Comparison of ENCODE assay signal across 26 cellular contexts in the genomic region with DNA sequence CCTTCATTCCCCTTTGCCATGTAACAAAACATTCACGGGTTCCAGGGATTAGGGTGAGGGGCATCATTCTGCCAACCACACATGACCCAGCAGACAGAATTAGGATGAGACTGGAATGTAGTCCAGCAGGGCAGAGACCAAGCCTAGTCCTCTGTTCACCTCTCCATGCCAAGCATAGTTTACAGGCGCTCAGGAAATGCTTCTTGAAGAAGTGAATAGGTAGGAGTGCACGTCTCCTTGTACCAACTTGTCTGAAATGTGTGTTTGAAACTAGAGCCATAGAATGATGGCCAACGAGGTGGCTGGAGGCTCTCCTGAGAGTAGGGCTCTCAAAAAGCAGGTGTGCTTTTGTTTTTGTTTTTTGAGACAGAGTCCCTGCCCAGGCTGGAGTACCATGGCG. TPM values are rescaled to one million over a fixed set of nuclear protein-coding genes. Genes with fewer than 3 reads are reported as not detected.
DNase-seq lines count a peak whose midpoint lies in the region; ATAC-seq, FAIRE-seq and TF ChIP-seq lines count a peak whose summit lies in the region.
"Had no signal": no experiment of that assay in that cellular context is flagged by ENCODE, and none has a peak within 500 bp of the region (broad histone marks: within the 10 kb centered on the region; RNA-seq: fewer than 3 reads in every experiment).

No MANE protein-coding gene starts in this region.

- CTCF ChIA-PET in mammary epithelial cell (lab: Charles Lee; ENCODE audit: low non-redundant PET) = no interaction called here
- CTCF ChIA-PET in PC-3 (lab: Charles Lee) = no interaction called here
- CTCF ChIA-PET in endothelial cell of umbilical vein (lab: Charles Lee) = interaction anchor here (0.6 to 1.5 kb wide), 2 partner anchors 8 to 927 kb away, joined by 3 to 6 read pairs; no protein-coding TSS in a partner anchor

- H3K4me2 ChIP-seq in mammary epithelial cell (ENCODE audit: insufficient read depth, low read depth, low read length) (no peak overlapping the region), PC-3 (ENCODE audit: low read length) (no peak overlapping the region), endothelial cell of umbilical vein (ENCODE audit: insufficient read depth, low read length) (no peak overlapping the region)
- H3K4me2 ChIP-seq: A549; BLaER1 treated with 17β-estradiol and CSF1 and Interleukin-3, amounts not matched to agents 10 nM and 100 nM had no signal

- no peak overlapping the region for H2AFZ ChIP-seq in mammary epithelial cell (ENCODE audit: low read depth, low read length)
- no peak overlapping the region for H2AFZ ChIP-seq in PC-3 (ENCODE audit: low read length)
- no peak overlapping the region for H2AFZ ChIP-seq in endothelial cell of umbilical vein (ENCODE audit: low read depth, low read length)
- H2AFZ ChIP-seq: GM23248 had no signal

- no peaks in the 10 kb centered on the region for H3K9me1 ChIP-seq in endothelial cell of umbilical vein (replicated peaks; ENCODE audit: control insufficient read depth, extremely low read depth, insufficient read depth, low read length)

- POLR2A ChIA-PET in PC-3 (lab: Charles Lee; ENCODE audit: unreplicated experiment) = no interaction called here
- POLR2A ChIA-PET in endothelial cell of umbilical vein (lab: Charles Lee) = no interaction called here

- H3K27me3 ChIP-seq in mammary epithelial cell (ENCODE audit: insufficient read depth, low read length) = no peaks in the 10 kb centered on the region
- H3K27me3 ChIP-seq in breast epithelium = no peaks in the 10 kb centered on the region
- no peaks in the 10 kb centered on the region for H3K27me3 ChIP-seq in PC-3 (ENCODE audit: low read length)
- H3K27me3 ChIP-seq in endothelial cell of umbilical vein (ENCODE audit: control insufficient read depth in 2 of 2, insufficient read depth in 2 of 2, low read length in 2 of 2) = no peaks in the 10 kb centered on the region
- H3K27me3 ChIP-seq in prostate gland (replicated peaks; ENCODE audit: insufficient read depth) = no peaks in the 10 kb centered on the region
- H3K27me3 ChIP-seq: BE2C; BLaER1 treated with 17β-estradiol and CSF1 and Interleukin-3, amounts not matched to agents 10 nM and 100 nM had no signal

- dilution Hi-C loops in mammary epithelial cell (cut with HindIII; ENCODE audit: low sequenced_read_pairs) (no loop called here), endothelial cell of umbilical vein (cut with MboI; ENCODE audit: extremely low pct_ligation_motif_present, low sequenced_read_pairs) (no loop called here)

- H3K9me3 ChIP-seq in mammary epithelial cell (replicated peaks; ENCODE audit: insufficient read depth, low read length) (no peaks in the 10 kb centered on the region), breast epithelium (no peaks in the 10 kb centered on the region), PC-3 (ENCODE audit: low read length) (no peaks in the 10 kb centered on the region), endothelial cell of umbilical vein (replicated peaks; ENCODE audit: control insufficient read depth, insufficient read depth, low read length) (no peaks in the 10 kb centered on the region), prostate gland (no peaks in the 10 kb centered on the region)
- H3K9me3 ChIP-seq: A549; BE2C; BLaER1 treated with 17β-estradiol and CSF1 and Interleukin-3, amounts not matched to agents 10 nM and 100 nM had no signal

- H3F3A ChIP-seq in PC-3 (ENCODE audit: low read length, unreplicated experiment) = no peaks in the 10 kb centered on the region

- TF ChIP-seq CTCF in mammary epithelial cell (conservative IDR thresholded peaks at IDR 0.05 in 1 of 2, IDR thresholded peaks at IDR 0.05 in 1 of 2; ENCODE audit: extremely low read depth in 1 of 2, insufficient read depth in 1 of 2, low read depth in 1 of 2, low read length in 2 of 2) (no peak), breast epithelium (IDR thresholded peaks at IDR 0.05) (no peak), PC-3 (conservative IDR thresholded peaks at IDR 0.05; ENCODE audit: low read depth, low read length) (no peak), endothelial cell of umbilical vein (IDR thresholded peaks at IDR 0.05; ENCODE audit: extremely low read depth in 1 of 2, insufficient read depth in 1 of 2, low read depth in 1 of 2, low read length in 2 of 2) (no peak), prostate gland (IDR thresholded peaks at IDR 0.05) (no peak)

- H3K4me3 ChIP-seq in mammary epithelial cell (replicated peaks in 1 of 3; ENCODE audit: insufficient read depth in 1 of 3, low read depth in 2 of 3, low read length in 3 of 3) (no peak overlapping the region), breast epithelium (no peak overlapping the region), PC-3 (ENCODE audit: low read length) (no peak overlapping the region), endothelial cell of umbilical vein (replicated peaks in 1 of 3; ENCODE audit: insufficient read depth in 1 of 3, low read depth in 1 of 3, low read length in 3 of 3) (no peak overlapping the region), prostate gland (no peak overlapping the region)
- H3K4me3 ChIP-seq: A549; BLaER1 treated with 17β-estradiol and CSF1 and Interleukin-3, amounts not matched to agents 10 nM and 100 nM; GM23248 had no signal

- ATAC-seq in PC-3 (no peak), left cardiac atrium (no peak)
- ATAC-seq: A549 had no signal

- FAIRE-seq in endothelial cell of umbilical vein (lab: Jason Lieb, UNC) = peak; percentile 47
- FAIRE-seq: A549, D721Med, GM12892, H1 had no signal

- no peaks in the 10 kb centered on the region for H4K20me1 ChIP-seq in mammary epithelial cell (ENCODE audit: insufficient read depth, low read length)
- H4K20me1 ChIP-seq in PC-3 (ENCODE audit: low read length) = peaks cover 11% of the 10 kb centered on the region
- H4K20me1 ChIP-seq in endothelial cell of umbilical vein (replicated peaks; ENCODE audit: control insufficient read depth, extremely low read depth, insufficient read depth, low read length) = no peaks in the 10 kb centered on the region

- 42% methylated on average over 5 of the region's 5 CpGs for WGBS in mammary epithelial cell (ENCODE audit: low coverage, missing lambda C conversion rate)
- WGBS in prostate gland = 48% methylated on average over 5 of the region's 5 CpGs

- peak; percentile 12 for DNase-seq in mammary epithelial cell
- no peak for DNase-seq in breast epithelium (ENCODE audit: low spot score in 2 of 2)
- DNase-seq in PC-3 = peak; percentile 1
- DNase-seq in endothelial cell of umbilical vein (ENCODE audit: low read depth, low spot score) = no peak
- DNase-seq in prostate gland (ENCODE audit: low spot score) = peak; percentile 16
- DNase-seq in left cardiac atrium = no peak
- DNase-seq in DMS79 (lab: John Stamatoyannopoulos, UW) = no peak
- no peak for DNase-seq in NCI-H345 (lab: John Stamatoyannopoulos, UW)
- DNase-seq: 8988T; ACHN; AML-193; BE2C; CD4-positive, alpha-beta T cell; CD8-positive, alpha-beta memory T cell; DMS 273 treated with DMSO at 0.1 percent for 48 hours; DMS79 treated with DMSO at 0.1 percent for 48 hours; GF-D8; GM23248; H7; HCEC 1CT had no signal

- H3K9ac ChIP-seq in mammary epithelial cell (ENCODE audit: insufficient read depth, low read length) (no peak overlapping the region), PC-3 (ENCODE audit: low read length) (no peak overlapping the region), endothelial cell of umbilical vein (replicated peaks; ENCODE audit: extremely low read depth, insufficient read depth, low read length) (no peak overlapping the region)
- H3K9ac ChIP-seq: BLaER1 treated with 17β-estradiol and CSF1 and Interleukin-3, amounts not matched to agents 10 nM and 100 nM; GM23248 had no signal

- intact Hi-C loops in mammary epithelial cell (cut with micrococcal nuclease) (no loop called here), breast epithelium (cut with DNase I; ENCODE audit: low total_unique reads) (no loop called here), PC-3 (cut with micrococcal nuclease) (no loop called here), endothelial cell of umbilical vein (cut with micrococcal nuclease) (no loop called here), prostate gland (cut with DNase I) (no loop called here), left cardiac atrium (cut with DNase I) (no loop called here)

- in situ Hi-C loops in mammary epithelial cell (cut with MboI; ENCODE audit: low sequenced_read_pairs in 2 of 2) = no loop called here

- BruUV-seq in mammary epithelial cell (replicated peaks; lab: Mats Ljungman, UMichigan) (no TSS peak), PC-3 (replicated peaks; lab: Mats Ljungman, UMichigan) (no TSS peak), endothelial cell of umbilical vein (replicated peaks; lab: Mats Ljungman, UMichigan) (no TSS peak)

- peaks cover 9% of the 10 kb centered on the region for H3K36me3 ChIP-seq in mammary epithelial cell (ENCODE audit: insufficient read depth, low read length)
- no peaks in the 10 kb centered on the region for H3K36me3 ChIP-seq in breast epithelium
- peaks cover 65% of the 10 kb centered on the region for H3K36me3 ChIP-seq in PC-3 (ENCODE audit: low read depth, low read length)
- peaks cover 12 to 54% of the 10 kb centered on the region in 2 experiments for H3K36me3 ChIP-seq in endothelial cell of umbilical vein (ENCODE audit: control insufficient read depth in 2 of 2, extremely low read depth in 1 of 2, insufficient read depth in 2 of 2, low read length in 2 of 2)
- peaks cover 10 to 11% of the 10 kb centered on the region in 2 donors for H3K36me3 ChIP-seq in prostate gland

- no peak for TF ChIP-seq POLR2A in breast epithelium (IDR thresholded peaks at IDR 0.05)
- no peak for TF ChIP-seq POLR2A in endothelial cell of umbilical vein (IDR thresholded peaks at IDR 0.05; ENCODE audit: low read depth, low read length)
- TF ChIP-seq POLR2A in prostate gland (IDR thresholded peaks at IDR 0.05) = no peak

- H3K9me2 ChIP-seq in PC-3 (replicated peaks; ENCODE audit: low read length) = no peaks in the 10 kb centered on the region

- H3K27ac ChIP-seq in mammary epithelial cell (ENCODE audit: insufficient read depth, low read depth, low read length) (no peak overlapping the region), breast epithelium (no peak overlapping the region), PC-3 (ENCODE audit: low read length) (no peak overlapping the region), endothelial cell of umbilical vein (ENCODE audit: insufficient read depth, low read depth, low read length) (no peak overlapping the region), prostate gland (no peak overlapping the region)
- H3K27ac ChIP-seq: A549; BLaER1 treated with 17β-estradiol and CSF1 and Interleukin-3, amounts not matched to agents 10 nM and 100 nM; GM23248 had no signal

- peaks cover 16% of the 10 kb centered on the region for H3K79me2 ChIP-seq in mammary epithelial cell (ENCODE audit: insufficient read depth, low read length)
- H3K79me2 ChIP-seq in PC-3 (ENCODE audit: low read length) = peaks cover 16% of the 10 kb centered on the region
- peaks cover 17% of the 10 kb centered on the region for H3K79me2 ChIP-seq in endothelial cell of umbilical vein (ENCODE audit: control insufficient read depth, insufficient read depth, low read length)

- H3K4me1 ChIP-seq in mammary epithelial cell (ENCODE audit: insufficient read depth, low read length) (no peaks in the 10 kb centered on the region), breast epithelium (no peaks in the 10 kb centered on the region), PC-3 (ENCODE audit: insufficient read depth, low read length) (no peaks in the 10 kb centered on the region), endothelial cell of umbilical vein (ENCODE audit: control insufficient read depth, extremely low read depth, insufficient read depth, low read length) (no peaks in the 10 kb centered on the region), prostate gland (replicated peaks) (no peaks in the 10 kb centered on the region)
- H3K4me1 ChIP-seq: A549, BE2C had no signal

RNA-seq across cellular contexts. Expression of gene SPINDOC, which starts 8.2 kb away (rescaled TPM):
- total RNA-seq in mammary epithelial cell (10 to 100 TPM; 19.2 to 24.4 TPM), breast epithelium (10 to 100 TPM in 2 of 3 donors, 1 to 10 TPM in 1; 4.8 to 13.8 (median 12.1) TPM), PC-3 (2014; rRNA removed) (61.5 and 67.2 TPM in 2 replicates), endothelial cell of umbilical vein (51.5 and 54.5 TPM in 2 replicates), prostate gland (10 to 100 TPM; 17.8 to 36.2 TPM), left cardiac atrium (10 to 100 TPM; 13.3 to 13.5 TPM)
- polyA plus RNA-seq in mammary epithelial cell (14.3 TPM), endothelial cell of umbilical vein (29.4 and 33.8 TPM in 2 replicates)
- polyA minus RNA-seq in mammary epithelial cell (3.7 TPM), endothelial cell of umbilical vein (12.0 and 19.1 TPM in 2 replicates)
- 28.8 and 40.1 TPM in 2 replicates for polyA plus RNA-seq in endothelial cell of umbilical vein (2011; cell fraction: cytosol; rRNA removed)
- polyA plus RNA-seq in endothelial cell of umbilical vein (2011; cell fraction: nucleus; rRNA removed) = 25.6 and 28.9 TPM in 2 replicates
- polyA plus RNA-seq in endothelial cell of umbilical vein (2012) = 38.6 and 39.9 TPM in 2 replicates
- 26.4 TPM for polyA minus RNA-seq in endothelial cell of umbilical vein (2011; cell fraction: cytosol; rRNA and poly(A)+ RNA removed)
- polyA minus RNA-seq in endothelial cell of umbilical vein (2011; cell fraction: nucleus; rRNA and poly(A)+ RNA removed) = 6.8 and 10.4 TPM in 2 replicates

RNA-seq across cellular contexts. Expression of gene MARK2, which starts 17.5 kb away (rescaled TPM):
- total RNA-seq in mammary epithelial cell (10 to 100 TPM; 26.7 to 64.4 TPM), breast epithelium (10 to 100 TPM; 12.6 to 34.0 (median 22.3) TPM), PC-3 (2014; rRNA removed) (60.1 and 66.5 TPM in 2 replicates), endothelial cell of umbilical vein (33.4 and 34.7 TPM in 2 replicates), prostate gland (10 to 100 TPM; 65.4 to 67.2 TPM), left cardiac atrium (10 to 100 TPM; 33.5 to 37.5 TPM)
- polyA plus RNA-seq in mammary epithelial cell (38.9 TPM), endothelial cell of umbilical vein (16.6 and 16.7 TPM in 2 replicates)
- polyA minus RNA-seq in mammary epithelial cell (79.0 TPM), endothelial cell of umbilical vein (18.3 and 34.6 TPM in 2 replicates)
- 19.1 and 19.9 TPM in 2 replicates for polyA plus RNA-seq in endothelial cell of umbilical vein (2011; cell fraction: cytosol; rRNA removed)
- 23.1 and 28.7 TPM in 2 replicates for polyA plus RNA-seq in endothelial cell of umbilical vein (2011; cell fraction: nucleus; rRNA removed)
- 19.7 and 21.0 TPM in 2 replicates for polyA plus RNA-seq in endothelial cell of umbilical vein (2012)
- 45.0 TPM for polyA minus RNA-seq in endothelial cell of umbilical vein (2011; cell fraction: cytosol; rRNA and poly(A)+ RNA removed)
- polyA minus RNA-seq in endothelial cell of umbilical vein (2011; cell fraction: nucleus; rRNA and poly(A)+ RNA removed) = 14.6 and 18.9 TPM in 2 replicates

RNA-seq across cellular contexts. Expression of gene ZFTA, which starts 52.8 kb away (rescaled TPM):
- 10 to 100 TPM in 1 of 2 donors, 1 to 10 TPM in 1; 4.7 to 10.0 TPM for total RNA-seq in mammary epithelial cell
- 1.9 TPM for polyA plus RNA-seq in mammary epithelial cell
- polyA minus RNA-seq in mammary epithelial cell = 1.3 TPM
- 10 to 100 TPM in 1 of 3 donors, 1 to 10 TPM in 2; 8.8 to 12.5 (median 9.7) TPM for total RNA-seq in breast epithelium
- total RNA-seq in PC-3 (2014; rRNA removed) = 15.1 and 29.5 TPM in 2 replicates
- total RNA-seq in endothelial cell of umbilical vein = 25.2 and 32.0 TPM in 2 replicates
- 9.9 and 10.5 TPM in 2 replicates for polyA plus RNA-seq in endothelial cell of umbilical vein
- polyA plus RNA-seq in endothelial cell of umbilical vein (2011; cell fraction: cytosol; rRNA removed) = 7.3 and 9.3 TPM in 2 replicates
- polyA plus RNA-seq in endothelial cell of umbilical vein (2011; cell fraction: nucleus; rRNA removed) = 26.9 and 27.3 TPM in 2 replicates
- polyA plus RNA-seq in endothelial cell of umbilical vein (2012) = 15.5 and 19.3 TPM in 2 replicates
- 8.2 and 10.5 TPM in 2 replicates for polyA minus RNA-seq in endothelial cell of umbilical vein
- polyA minus RNA-seq in endothelial cell of umbilical vein (2011; cell fraction: cytosol; rRNA and poly(A)+ RNA removed) = 12.8 TPM
- 5.7 and 8.3 TPM in 2 replicates for polyA minus RNA-seq in endothelial cell of umbilical vein (2011; cell fraction: nucleus; rRNA and poly(A)+ RNA removed)
- total RNA-seq in prostate gland = 10 to 100 TPM; 13.9 to 32.7 TPM
- total RNA-seq in left cardiac atrium = 10 to 100 TPM; 15.5 to 16.0 TPM
- polyA plus RNA-seq: CD14-positive monocyte had no signal

Comparison
In these comparisons a context has a peak if more than half of its experiments do, and no peak if none do; other contexts are left out.
1. DNase-seq: peak in mammary epithelial cell (single experiment), PC-3 (single experiment) and prostate gland (single experiment); none in breast epithelium (0 of 2), endothelial cell of umbilical vein (single experiment), left cardiac atrium (single experiment), DMS79 (single experiment) and NCI-H345 (single experiment).